Comparison of ENCODE assay signal across 11 cellular contexts in genomic region chr16:21302898-21303528, GRCh38. TPM values are rescaled to one million over a fixed set of nuclear protein-coding genes. Genes with fewer than 3 reads are reported as not detected.
A peak's percentile ranks its signal among the peaks of the same experiment; 100 is the strongest.
DNase-seq lines count a peak whose midpoint lies in the region; ATAC-seq, FAIRE-seq and TF ChIP-seq lines count a peak whose summit lies in the region.
"Had no signal": no experiment of that assay in that cellular context is flagged by ENCODE, and none has a peak within 500 bp of the region (broad histone marks: within the 10 kb centered on the region; RNA-seq: fewer than 3 reads in every experiment).

No MANE protein-coding gene starts in this region.

- H3K27me3 Mint-ChIP-seq in activated T-helper 1 cell treated with anti-CD3 and anti-CD28 coated beads, Interleukin-12 subunit alpha, Interleukin-12 subunit beta, Interleukin-2, Interleukin-4 antibody, amounts not matched to agents 30 ng/mL and 10 ng/mL and 1 ng/mL, durations not matched to agents 14 hours and 24 hours and 36 hours (ENCODE audit: insufficient read depth): peaks cover 27% of the 10 kb centered on the region

- H3K4me3 ChIP-seq in AG09309 (ENCODE audit: control insufficient read depth, low read depth, low read length) (no peak overlapping the region), kidney epithelial cell (ENCODE audit: low read depth, low read length) (no peak overlapping the region)

- H3K4me3 Mint-ChIP-seq in activated T-helper 1 cell treated with anti-CD3 and anti-CD28 coated beads, Interleukin-12 subunit alpha, Interleukin-12 subunit beta, Interleukin-2, Interleukin-4 antibody, amounts not matched to agents 30 ng/mL and 10 ng/mL and 1 ng/mL, durations not matched to agents 14 hours and 24 hours and 36 hours: peak overlapping the region; percentile 88

- no peaks in the 10 kb centered on the region for H3K27me3 ChIP-seq in kidney epithelial cell (ENCODE audit: control insufficient read depth, insufficient read depth, low read length)

- peak; percentile 92 for FAIRE-seq in H54 (lab: Jason Lieb, UNC)

- DNase-seq in AG09309 (ENCODE audit: low read depth): peak; percentile 52
- peak; percentile 40 for DNase-seq in H54 (ENCODE audit: insufficient read length, low spot score)
- DNase-seq in activated T-helper 1 cell treated with anti-CD3 and anti-CD28 coated beads, Interleukin-12 subunit alpha, Interleukin-12 subunit beta, Interleukin-2, Interleukin-4 antibody, amounts not matched to agents 30 ng/mL and 10 ng/mL and 1 ng/mL, durations not matched to agents 14 hours and 24 hours and 36 hours (ENCODE audit: low spot score): no peak
- peak; percentile 82 for DNase-seq in kidney epithelial cell (ENCODE audit: low read depth)
- no peak for DNase-seq in SKM-1 treated with dmso at 0.1 percent for 144 hours (lab: John Stamatoyannopoulos, UW; ENCODE audit: unreplicated experiment)
- DNase-seq in GDM1 (lab: John Stamatoyannopoulos, UW): no peak
- DNase-seq: activated T-cell treated with anti-CD3 and anti-CD28 coated beads, Interleukin-2, amount 50 U/mL, for 72 hours; GOT3; natural killer cell had no signal

- no peak for TF ChIP-seq POLR2A in H54 (IDR thresholded peaks at IDR 0.05; ENCODE audit: low read depth, low read length)

- H3K36me3 Mint-ChIP-seq in activated T-helper 1 cell treated with anti-CD3 and anti-CD28 coated beads, Interleukin-12 subunit alpha, Interleukin-12 subunit beta, Interleukin-2, Interleukin-4 antibody, amounts not matched to agents 30 ng/mL and 10 ng/mL and 1 ng/mL, durations not matched to agents 14 hours and 24 hours and 36 hours (ENCODE audit: low read depth): no peaks in the 10 kb centered on the region
- H3K36me3 Mint-ChIP-seq: natural killer cell had no signal

- no peak overlapping the region for H3K27ac Mint-ChIP-seq in activated T-helper 1 cell treated with anti-CD3 and anti-CD28 coated beads, Interleukin-12 subunit alpha, Interleukin-12 subunit beta, Interleukin-2, Interleukin-4 antibody, amounts not matched to agents 30 ng/mL and 10 ng/mL and 1 ng/mL, durations not matched to agents 14 hours and 24 hours and 36 hours
- H3K27ac Mint-ChIP-seq: activated T-cell treated with anti-CD3 and anti-CD28 coated beads, Interleukin-2, amount 50 U/mL, for 72 hours; natural killer cell had no signal

- H3K36me3 ChIP-seq in kidney epithelial cell (ENCODE audit: control insufficient read depth, insufficient read depth, low read length): no peaks in the 10 kb centered on the region

- no peaks in the 10 kb centered on the region for H3K9me3 Mint-ChIP-seq in activated T-helper 1 cell treated with anti-CD3 and anti-CD28 coated beads, Interleukin-12 subunit alpha, Interleukin-12 subunit beta, Interleukin-2, Interleukin-4 antibody, amounts not matched to agents 30 ng/mL and 10 ng/mL and 1 ng/mL, durations not matched to agents 14 hours and 24 hours and 36 hours
- H3K9me3 Mint-ChIP-seq: activated T-cell treated with anti-CD3 and anti-CD28 coated beads, Interleukin-2, amount 50 U/mL, for 72 hours; natural killer cell had no signal

- H3K4me1 Mint-ChIP-seq in activated T-helper 1 cell treated with anti-CD3 and anti-CD28 coated beads, Interleukin-12 subunit alpha, Interleukin-12 subunit beta, Interleukin-2, Interleukin-4 antibody, amounts not matched to agents 30 ng/mL and 10 ng/mL and 1 ng/mL, durations not matched to agents 14 hours and 24 hours and 36 hours (ENCODE audit: low read depth): peaks cover 26% of the 10 kb centered on the region

- no peak for TF ChIP-seq CTCF in AG09309 (IDR thresholded peaks at IDR 0.05; ENCODE audit: control insufficient read depth, insufficient read depth, low read depth, low read length, missing control alignments)
- no peak for TF ChIP-seq CTCF in kidney epithelial cell (IDR thresholded peaks at IDR 0.05; ENCODE audit: insufficient read depth, low read length, poor library complexity, severe bottlenecking)

- intact Hi-C loops in activated T-helper 1 cell treated with anti-CD3 and anti-CD28 coated beads, Interleukin-12 subunit alpha, Interleukin-12 subunit beta, Interleukin-2, Interleukin-4 antibody, amounts not matched to agents 30 ng/mL and 10 ng/mL and 1 ng/mL, durations not matched to agents 14 hours and 24 hours and 36 hours (cut with micrococcal nuclease): no loop called here

- ATAC-seq in GM18858 (IDR thresholded peaks at IDR 0.05; ENCODE audit: unreplicated experiment) (no peak), GM18873 (IDR thresholded peaks at IDR 0.05; ENCODE audit: low FRiP score, unreplicated experiment) (no peak)
- ATAC-seq: activated T-cell treated with anti-CD3 and anti-CD28 coated beads, Interleukin-2, amount 50 U/mL, for 72 hours; natural killer cell had no signal

RNA-seq across cellular contexts. Expression of gene CRYM, which starts 24.9 kb away (rescaled TPM):
- not detected in 2 replicates for total RNA-seq in activated T-helper 1 cell treated with anti-CD3 and anti-CD28 coated beads, Interleukin-12 subunit alpha, Interleukin-12 subunit beta, Interleukin-2, Interleukin-4 antibody, amounts not matched to agents 30 ng/mL and 10 ng/mL and 1 ng/mL, durations not matched to agents 14 hours and 24 hours and 36 hours
- 0.96 and 2.0 TPM in 2 replicates for total RNA-seq in kidney epithelial cell
- total RNA-seq: activated T-cell treated with anti-CD3 and anti-CD28 coated beads, Interleukin-2, amount 50 U/mL, for 72 hours; natural killer cell had no signal

Comparison
In these comparisons a context has a peak if more than half of its experiments do, and no peak if none do; other contexts are left out.
1. DNase-seq: peak in AG09309 (single experiment), H54 (single experiment) and kidney epithelial cell (single experiment); none in activated T-helper 1 cell treated with anti-CD3 and anti-CD28 coated beads, Interleukin-12 subunit alpha, Interleukin-12 subunit beta, Interleukin-2, Interleukin-4 antibody, amounts not matched to agents 30 ng/mL and 10 ng/mL and 1 ng/mL, durations not matched to agents 14 hours and 24 hours and 36 hours (single experiment), SKM-1 treated with dmso at 0.1 percent for 144 hours (single experiment) and GDM1 (single experiment).